In genomic region chr11:64343740-64344133, GRCh38 we compare ENCODE assay signal across 13 cellular contexts. TPM values are rescaled to one million over a fixed set of nuclear protein-coding genes. Genes with fewer than 3 reads are reported as not detected.
DNase-seq lines count a peak whose midpoint lies in the region; ATAC-seq and TF ChIP-seq lines count a peak whose summit lies in the region.
"Had no signal": no experiment of that assay in that cellular context is flagged by ENCODE, and none has a peak within 500 bp of the region (broad histone marks: within the 10 kb centered on the region; RNA-seq: fewer than 3 reads in every experiment).

No MANE protein-coding gene starts in this region.

- no peak for ATAC-seq in HG03135 (IDR thresholded peaks at IDR 0.05; ENCODE audit: unreplicated experiment)
- ATAC-seq in GM21360 (IDR thresholded peaks at IDR 0.05; ENCODE audit: unreplicated experiment): no peak
- no peak for ATAC-seq in GM19467 (IDR thresholded peaks at IDR 0.05; ENCODE audit: unreplicated experiment)

- peaks cover 4% of the 10 kb centered on the region for H3K36me3 Mint-ChIP-seq in glutamatergic neuron (ENCODE audit: unreplicated experiment)

- H3K9me3 Mint-ChIP-seq in glutamatergic neuron (ENCODE audit: unreplicated experiment): peaks cover 17% of the 10 kb centered on the region
- H3K9me3 Mint-ChIP-seq: activated T-helper 1 cell treated with anti-CD3 and anti-CD28 coated beads, Interleukin-12 subunit alpha, Interleukin-12 subunit beta, Interleukin-2, Interleukin-4 antibody, amounts not matched to agents 30 ng/mL and 10 ng/mL and 1 ng/mL, durations not matched to agents 14 hours and 24 hours and 36 hours had no signal

- H3K27me3 Mint-ChIP-seq in glutamatergic neuron (ENCODE audit: unreplicated experiment): peaks cover 11% of the 10 kb centered on the region

- H3K4me3 Mint-ChIP-seq in glutamatergic neuron (ENCODE audit: unreplicated experiment): no peak overlapping the region

- peak; percentile 26 for DNase-seq in ELR (ENCODE audit: low read depth)
- DNase-seq in RPMI8226: peak; percentile 38
- peak; percentile 76 for DNase-seq in glutamatergic neuron
- DNase-seq in H4 (ENCODE audit: low spot score): no peak
- DNase-seq: DMS79 treated with DMSO at 0.1 percent for 48 hours; midbrain; stimulated activated CD4-positive, alpha-beta T cell treated with anti-CD3 and anti-CD28 coated beads, Interleukin-4, amount 100 ng/mL, for 4 hours had no signal

- peaks cover 14% of the 10 kb centered on the region for H3K4me1 Mint-ChIP-seq in glutamatergic neuron (ENCODE audit: low read depth, unreplicated experiment)

- H3K27ac Mint-ChIP-seq in glutamatergic neuron (ENCODE audit: unreplicated experiment): no peak overlapping the region
- H3K27ac Mint-ChIP-seq: activated T-helper 1 cell treated with anti-CD3 and anti-CD28 coated beads, Interleukin-12 subunit alpha, Interleukin-12 subunit beta, Interleukin-2, Interleukin-4 antibody, amounts not matched to agents 30 ng/mL and 10 ng/mL and 1 ng/mL, durations not matched to agents 14 hours and 24 hours and 36 hours had no signal

- TF ChIP-seq CTCF in 22Rv1 (IDR thresholded peaks at IDR 0.05) (peak; percentile 40), glutamatergic neuron (IDR thresholded peaks at IDR 0.05; ENCODE audit: partially characterized antibody, unreplicated experiment) (peak; percentile 61)

- no peak overlapping the region for H3K27ac ChIP-seq in 22Rv1
- H3K27ac ChIP-seq: vagina had no signal

RNA-seq across cellular contexts. Expression of gene CCDC88B, which starts 3.7 kb away (rescaled TPM):
- 83.6 TPM for total RNA-seq in glutamatergic neuron (ENCODE audit: unreplicated experiment)
- 1.2 and 1.8 TPM in 2 replicates for total RNA-seq in H4 (2014; rRNA removed; shearing (Covaris generic))

RNA-seq across cellular contexts. Expression of gene RPS6KA4, which starts 15.2 kb away (rescaled TPM):
- total RNA-seq in glutamatergic neuron (ENCODE audit: unreplicated experiment): 3.2 TPM
- total RNA-seq in H4 (2014; rRNA removed; shearing (Covaris generic)): 20.4 and 33.2 TPM in 2 replicates

RNA-seq across cellular contexts. Expression of gene PRDX5, which starts 25.8 kb away (rescaled TPM):
- total RNA-seq in glutamatergic neuron (ENCODE audit: unreplicated experiment): 418 TPM
- total RNA-seq in H4 (2014; rRNA removed; shearing (Covaris generic)): 186 and 206 TPM in 2 replicates

RNA-seq across cellular contexts. Expression of gene TRMT112, which starts 26.4 kb away (rescaled TPM):
- total RNA-seq in glutamatergic neuron (ENCODE audit: unreplicated experiment): 93.1 TPM
- 511 and 714 TPM in 2 replicates for total RNA-seq in H4 (2014; rRNA removed; shearing (Covaris generic))

RNA-seq across cellular contexts. Expression of gene ESRRA, which starts 38.4 kb away (rescaled TPM):
- total RNA-seq in glutamatergic neuron (ENCODE audit: unreplicated experiment): 69.9 TPM
- total RNA-seq in H4 (2014; rRNA removed; shearing (Covaris generic)): 16.2 and 28.2 TPM in 2 replicates

Comparison
In these comparisons a context has a peak if more than half of its experiments do, and no peak if none do; other contexts are left out.
1. RNA of gene CCDC88B, which starts 3.7 kb away (total RNA-seq): 83.6 TPM in glutamatergic neuron (single experiment); 1.2 to 1.8 TPM in H4; every median in the first group is over 10 times any median in the second.